Comparison of ENCODE assay signal across 16 cellular contexts in the genomic region with DNA sequence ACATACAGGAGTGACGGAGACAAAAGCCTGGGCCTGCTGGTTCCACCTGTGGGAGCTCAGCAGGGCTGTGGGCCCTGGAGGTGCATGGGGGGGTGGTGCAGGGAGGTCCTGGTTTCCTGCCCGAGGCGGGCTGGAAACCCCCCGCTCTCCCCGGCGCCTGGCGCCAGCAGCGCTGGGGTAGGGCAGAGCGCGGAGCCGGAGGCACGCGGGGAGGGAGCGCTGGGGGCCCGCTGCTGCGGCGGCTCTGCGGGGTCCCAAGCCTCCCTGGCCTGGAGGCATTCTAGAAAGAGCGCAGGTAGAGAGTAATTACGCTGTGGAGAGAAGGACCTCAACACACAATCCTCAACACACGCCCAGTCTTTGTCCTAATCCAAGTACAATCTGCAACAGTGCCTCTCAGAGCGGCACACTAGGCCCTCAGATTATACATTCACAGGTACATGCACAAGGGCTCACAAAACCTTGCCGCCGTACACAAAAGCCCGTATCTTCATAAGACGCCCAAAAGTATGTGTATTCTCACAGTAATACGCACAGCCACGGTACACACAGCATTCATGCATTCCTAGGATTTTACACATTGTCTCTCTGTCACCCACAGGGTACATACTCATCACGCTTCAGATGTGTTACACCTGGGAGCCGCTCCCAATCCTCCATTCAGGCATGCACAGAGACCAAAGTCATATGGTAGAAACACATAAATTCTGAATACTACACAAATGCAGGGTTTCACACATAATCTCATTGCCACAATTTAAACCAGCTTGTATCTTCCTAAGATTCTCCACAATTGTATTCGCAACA. TPM values are rescaled to one million over a fixed set of nuclear protein-coding genes. Genes with fewer than 3 reads are reported as not detected.
A peak's percentile ranks its signal among the peaks of the same experiment; 100 is the strongest.
DNase-seq lines count a peak whose midpoint lies in the region; ATAC-seq and TF ChIP-seq lines count a peak whose summit lies in the region.
"Had no signal": no experiment of that assay in that cellular context is flagged by ENCODE, and none has a peak within 500 bp of the region (broad histone marks: within the 10 kb centered on the region; RNA-seq: fewer than 3 reads in every experiment).

No MANE protein-coding gene starts in this region.

- H3K27ac ChIP-seq in transverse colon: peak overlapping the region; percentile 56 to 91 (median 78)
- H3K27ac ChIP-seq in right lobe of liver: no peak overlapping the region
- H3K27ac ChIP-seq: left ventricle myocardium inferior, suprapubic skin had no signal

- H3K27me3 ChIP-seq in NT2/D1 (ENCODE audit: insufficient read depth, insufficient read length) (peaks cover 94% of the 10 kb centered on the region), transverse colon (peaks cover 100% of the 10 kb centered on the region), right lobe of liver (peaks cover 36 to 70% of the 10 kb centered on the region in 2 donors)

- no peak for TF ChIP-seq CTCF in transverse colon (IDR thresholded peaks at IDR 0.05)
- TF ChIP-seq CTCF in right lobe of liver (IDR thresholded peaks at IDR 0.05): no peak

- no peaks in the 10 kb centered on the region for H3K9me3 Mint-ChIP-seq in T-helper 1 cell treated with Interleukin-12 subunit alpha and Interleukin-12 subunit beta and Interleukin-4 antibody, amounts not matched to agents 30 μg/mL and 1 μg/mL, for 36 hours
- peaks cover 3% of the 10 kb centered on the region for H3K9me3 Mint-ChIP-seq in memory B cell
- H3K9me3 Mint-ChIP-seq: activated naive CD4-positive, alpha-beta T cell treated with anti-CD3 and anti-CD28 coated beads, Interleukin-2, amount 50 U/mL, for 24 hours; nephron had no signal

- intact Hi-C loops in transverse colon (cut with DNase I; ENCODE audit: low total_unique reads) (loop anchor here (10.0 kb wide), 1 partner anchor 45 kb away; no protein-coding TSS in a partner anchor), posterior vena cava (cut with DNase I) (loop anchor here in 1 of 2 donors (10.0 kb wide), 1 partner anchor 1095 kb away; no protein-coding TSS in a partner anchor), right lobe of liver (cut with DNase I) (loop anchor here in 1 of 2 donors (10.0 kb wide), 1 partner anchor 145 kb away; no protein-coding TSS in a partner anchor), Right ventricle myocardium inferior (cut with DNase I) (loop anchor here (10.0 kb wide), 2 partner anchors 275 to 375 kb away; a partner anchor contains a TSS)

- H3K27ac Mint-ChIP-seq in T-helper 1 cell treated with Interleukin-12 subunit alpha and Interleukin-12 subunit beta and Interleukin-4 antibody, amounts not matched to agents 30 μg/mL and 1 μg/mL, for 36 hours: peak overlapping the region; percentile 27
- peak overlapping the region; percentile 77 for H3K27ac Mint-ChIP-seq in memory B cell
- H3K27ac Mint-ChIP-seq: activated CD8-positive, alpha-beta memory T cell treated with anti-CD3 and anti-CD28 coated beads, Interleukin-2, amount 10 ng/mL, durations not matched to agents 7 days and 5 days; nephron had no signal

- TF ChIP-seq POLR2A in transverse colon (IDR thresholded peaks at IDR 0.05) (no peak), right lobe of liver (IDR thresholded peaks at IDR 0.05) (no peak)

- no peak overlapping the region for H3K9ac ChIP-seq in NT2/D1 (ENCODE audit: insufficient read length, low read depth)

- H3K36me3 Mint-ChIP-seq in T-helper 1 cell treated with Interleukin-12 subunit alpha and Interleukin-12 subunit beta and Interleukin-4 antibody, amounts not matched to agents 30 μg/mL and 1 μg/mL, for 36 hours (ENCODE audit: low read depth): peaks cover 3% of the 10 kb centered on the region
- peaks cover 4% of the 10 kb centered on the region for H3K36me3 Mint-ChIP-seq in memory B cell
- H3K36me3 Mint-ChIP-seq: activated CD8-positive, alpha-beta memory T cell treated with anti-CD3 and anti-CD28 coated beads, Interleukin-2, amount 10 ng/mL, durations not matched to agents 7 days and 5 days; activated naive CD4-positive, alpha-beta T cell treated with anti-CD3 and anti-CD28 coated beads, Interleukin-2, amount 50 U/mL, for 24 hours had no signal

- WGBS in transverse colon (ENCODE audit: low coverage in 1 of 2), 2 donors: 25 to 32% methylated on average over 13 to 31 of the region's 31 CpGs
- 13% methylated on average over 16 of the region's 31 CpGs for WGBS in right lobe of liver (ENCODE audit: insufficient coverage, low coverage, low lambda C conversion rate, missing lambda C conversion rate)

- peaks cover 17% of the 10 kb centered on the region for H3K4me1 Mint-ChIP-seq in T-helper 1 cell treated with Interleukin-12 subunit alpha and Interleukin-12 subunit beta and Interleukin-4 antibody, amounts not matched to agents 30 μg/mL and 1 μg/mL, for 36 hours (ENCODE audit: low read depth)
- peaks cover 18% of the 10 kb centered on the region for H3K4me1 Mint-ChIP-seq in memory B cell

- peaks cover 90% of the 10 kb centered on the region for H3K27me3 Mint-ChIP-seq in T-helper 1 cell treated with Interleukin-12 subunit alpha and Interleukin-12 subunit beta and Interleukin-4 antibody, amounts not matched to agents 30 μg/mL and 1 μg/mL, for 36 hours (ENCODE audit: low read depth)
- peaks cover 39% of the 10 kb centered on the region for H3K27me3 Mint-ChIP-seq in memory B cell

- DNase-seq in T-helper 1 cell: no peak
- DNase-seq in NT2/D1 (ENCODE audit: low read depth, low spot score): no peak
- DNase-seq in memory B cell (ENCODE audit: low spot score in 2 of 2): no peak
- no peak for DNase-seq in transverse colon
- no peak for DNase-seq in posterior vena cava (ENCODE audit: low spot score)
- no peak for DNase-seq in right lobe of liver
- no peak for DNase-seq in Right ventricle myocardium inferior (ENCODE audit: missing footprints)
- DNase-seq: activated CD8-positive, alpha-beta memory T cell treated with anti-CD3 and anti-CD28 coated beads, Interleukin-2, amount 10 ng/mL, durations not matched to agents 7 days and 5 days; left ventricle myocardium inferior; NCI-H2107 had no signal

- no peaks in the 10 kb centered on the region for H3K9me3 ChIP-seq in NT2/D1 (ENCODE audit: insufficient read depth, low read length)
- H3K9me3 ChIP-seq in transverse colon: no peaks in the 10 kb centered on the region
- H3K9me3 ChIP-seq in right lobe of liver: no peaks in the 10 kb centered on the region
- H3K9me3 ChIP-seq: left ventricle myocardium inferior, suprapubic skin had no signal

- H3K4me3 ChIP-seq in NT2/D1 (ENCODE audit: insufficient read length, low read depth) (peak overlapping the region; percentile 11), transverse colon (no peak overlapping the region), right lobe of liver (no peak overlapping the region)
- H3K4me3 ChIP-seq: suprapubic skin had no signal

- in situ Hi-C loops in transverse colon (cut with MboI; ENCODE audit: low pct_ligation_motif_present in 1 of 4, low pct_unique_long_range_greater_than_20kb in 1 of 4, low sequenced_read_pairs in 3 of 4): no loop called here

- H3K4me1 ChIP-seq in NT2/D1 (ENCODE audit: insufficient read depth, insufficient read length): peaks cover 12% of the 10 kb centered on the region
- H3K4me1 ChIP-seq in transverse colon: peaks cover 8 to 69% (median 43%) of the 10 kb centered on the region in 4 donors
- peaks cover 0 to 12% (median 0%) of the 10 kb centered on the region in 4 donors for H3K4me1 ChIP-seq in right lobe of liver

- TF ChIP-seq EP300 in transverse colon (IDR thresholded peaks at IDR 0.05; ENCODE audit: low read depth): no peak

- no peak overlapping the region for H3K4me3 Mint-ChIP-seq in T-helper 1 cell treated with Interleukin-12 subunit alpha and Interleukin-12 subunit beta and Interleukin-4 antibody, amounts not matched to agents 30 μg/mL and 1 μg/mL, for 36 hours
- no peak overlapping the region for H3K4me3 Mint-ChIP-seq in memory B cell
- H3K4me3 Mint-ChIP-seq: activated CD8-positive, alpha-beta memory T cell treated with anti-CD3 and anti-CD28 coated beads, Interleukin-2, amount 10 ng/mL, durations not matched to agents 7 days and 5 days; activated naive CD4-positive, alpha-beta T cell treated with anti-CD3 and anti-CD28 coated beads, Interleukin-2, amount 50 U/mL, for 24 hours had no signal

- H3K36me3 ChIP-seq in NT2/D1 (ENCODE audit: insufficient read depth, insufficient read length, low read length) (peaks cover 8% of the 10 kb centered on the region), transverse colon (no peaks in the 10 kb centered on the region), right lobe of liver (no peaks in the 10 kb centered on the region)
- H3K36me3 ChIP-seq: cardiac muscle cell, left ventricle myocardium inferior, suprapubic skin had no signal

- ATAC-seq in memory B cell (ENCODE audit: low read depth): peak; percentile 44
- ATAC-seq in right lobe of liver: no peak
- no peak for ATAC-seq in Right ventricle myocardium inferior
- ATAC-seq: activated CD8-positive, alpha-beta memory T cell treated with anti-CD3 and anti-CD28 coated beads, Interleukin-2, amount 10 ng/mL, durations not matched to agents 7 days and 5 days had no signal

RNA-seq across cellular contexts. Expression of a gene that starts 2.1 kb away (rescaled TPM):
- 1 to 10 TPM; 6.7 to 8.0 (median 7.4) TPM for total RNA-seq in transverse colon
- not detected for total RNA-seq in posterior vena cava
- not detected for total RNA-seq in right lobe of liver
- total RNA-seq in Right ventricle myocardium inferior: 29.8 TPM
- total RNA-seq: A673; activated CD8-positive, alpha-beta memory T cell treated with anti-CD3 and anti-CD28 coated beads, Interleukin-2, amount 10 ng/mL, durations not matched to agents 7 days and 5 days; suprapubic skin had no signal

RNA-seq across cellular contexts. Expression of a gene that starts 34.4 kb away (rescaled TPM):
- total RNA-seq in transverse colon (10 to 100 TPM; 26.3 to 47.1 (median 33.1) TPM), posterior vena cava (10 to 100 TPM; 34.6 to 50.5 TPM), right lobe of liver (10 to 100 TPM in 5 of 6 experiments, 1 to 10 TPM in 1; 9.7 to 24.9 (median 20.1) TPM), Right ventricle myocardium inferior (39.2 TPM)

Comparison
In these comparisons a context has a peak if more than half of its experiments do, and no peak if none do; other contexts are left out.
1. H3K27ac ChIP-seq: peak in transverse colon (4 of 4); none in right lobe of liver (0 of 3).
2. RNA of a gene that starts 2.1 kb away (total RNA-seq): 29.8 TPM in Right ventricle myocardium inferior (single experiment) and 6.7 to 8.0 TPM in transverse colon; not detected in posterior vena cava and not detected in right lobe of liver; every median in the first group is over 4 times any median in the second.